In genomic region chr17:13031718-13032350, GRCh38 we compare ENCODE assay signal across 8 cellular contexts. TPM values are rescaled to one million over a fixed set of nuclear protein-coding genes. Genes with fewer than 3 reads are reported as not detected.
DNase-seq lines count a peak whose midpoint lies in the region; ATAC-seq and TF ChIP-seq lines count a peak whose summit lies in the region.

No MANE protein-coding gene starts in this region.

- POLR2A ChIA-PET in CD8-positive, alpha-beta memory T cell (lab: Charles Lee) = no interaction called here
- POLR2A ChIA-PET in T-cell (lab: Charles Lee) = interaction anchor here in 1 of 2 donors (0.6 kb wide), 1 partner anchor 1910 kb away, joined by 4 read pairs; no protein-coding TSS in a partner anchor

- H3K9me3 Mint-ChIP-seq in CD8-positive, alpha-beta memory T cell = peaks cover 5 to 17% (median 8%) of the 10 kb centered on the region in 5 donors
- peaks cover 5 to 17% (median 9%) of the 10 kb centered on the region in 3 donors for H3K9me3 Mint-ChIP-seq in T-cell
- peaks cover 0 to 13% (median 12%) of the 10 kb centered on the region in 5 experiments for H3K9me3 Mint-ChIP-seq in brain

- H3K4me1 ChIP-seq in CD8-positive, alpha-beta memory T cell (ENCODE audit: insufficient read depth, low read length) = peaks cover 11% of the 10 kb centered on the region

- H3K9me3 ChIP-seq in CD8-positive, alpha-beta memory T cell (ENCODE audit: low read length) = no peaks in the 10 kb centered on the region

- no peak overlapping the region for H3K27ac ChIP-seq in CD8-positive, alpha-beta memory T cell (ENCODE audit: low read depth, low read length)

- H3K4me1 Mint-ChIP-seq in CD8-positive, alpha-beta memory T cell = peaks cover 6 to 9% (median 8%) of the 10 kb centered on the region in 3 donors
- H3K4me1 Mint-ChIP-seq in T-cell = peaks cover 8 to 16% (median 14%) of the 10 kb centered on the region in 3 donors
- peaks cover 7% of the 10 kb centered on the region for H3K4me1 Mint-ChIP-seq in brain

- no peak overlapping the region for H3K4me3 ChIP-seq in CD8-positive, alpha-beta memory T cell (ENCODE audit: low read length)

- ATAC-seq in HG03571 (IDR thresholded peaks at IDR 0.05; ENCODE audit: unreplicated experiment) (peak; percentile 73), T-cell (replicated peaks in 1 of 4) (peak; percentile 60 to 75 (median 62)), left lobe of liver (peak; percentile 94), HG03039 (IDR thresholded peaks at IDR 0.05; ENCODE audit: unreplicated experiment) (no peak)

- peaks cover 4 to 24% of the 10 kb centered on the region in 2 donors for H3K27me3 Mint-ChIP-seq in CD8-positive, alpha-beta memory T cell
- peaks cover 7 to 8% of the 10 kb centered on the region in 2 donors for H3K27me3 Mint-ChIP-seq in T-cell
- peaks cover 5% of the 10 kb centered on the region for H3K27me3 Mint-ChIP-seq in brain

- peak; percentile 18 to 52 (median 36) for DNase-seq in CD8-positive, alpha-beta memory T cell
- DNase-seq in GM19240 (ENCODE audit: insufficient read length, low spot score) (peak; percentile 55), T-cell (peak in 30 of 34 experiments; percentile 5 to 49 (median 34)), left lobe of liver (ENCODE audit: low spot score) (peak; percentile 59)
- peak; percentile 33 for DNase-seq in stimulated activated CD8-positive, alpha-beta memory T cell treated with anti-CD3 and anti-CD28 coated beads, Interleukin-4, amount 100 ng/mL, for 24 hours (ENCODE audit: low read depth)

- peak overlapping the region in 2 of 8 donors; percentile 55 to 64 for H3K27ac Mint-ChIP-seq in CD8-positive, alpha-beta memory T cell
- peak overlapping the region; percentile 44 to 70 for H3K27ac Mint-ChIP-seq in T-cell
- no peak overlapping the region for H3K27ac Mint-ChIP-seq in brain

- H3K36me3 Mint-ChIP-seq in CD8-positive, alpha-beta memory T cell = peaks cover 0 to 17% (median 5%) of the 10 kb centered on the region in 3 donors
- no peaks in the 10 kb centered on the region for H3K36me3 Mint-ChIP-seq in T-cell
- no peaks in the 10 kb centered on the region for H3K36me3 Mint-ChIP-seq in brain

- H3K4me3 Mint-ChIP-seq in CD8-positive, alpha-beta memory T cell = peak overlapping the region in 2 of 7 donors; percentile 9 to 78
- no peak overlapping the region for H3K4me3 Mint-ChIP-seq in T-cell
- H3K4me3 Mint-ChIP-seq in brain = no peak overlapping the region

- H3K27me3 ChIP-seq in CD8-positive, alpha-beta memory T cell (ENCODE audit: insufficient read depth, low read length, poor library complexity, severe bottlenecking) = no peaks in the 10 kb centered on the region

- CTCF ChIA-PET in CD8-positive, alpha-beta memory T cell (lab: Charles Lee) = interaction anchor here (0.7 to 6.3 kb wide), 11 partner anchors 8 to 1894 kb away, joined by 3 to 103 read pairs (median 5); partner anchors contain the start of gene ELAC2
- CTCF ChIA-PET in T-cell (lab: Charles Lee) = interaction anchor here (0.6 to 4.2 kb wide), 10 partner anchors 9 to 1895 kb away, joined by 3 to 93 read pairs (median 6); partner anchors contain the start of gene ELAC2 (in 2 of the 2)

- peak; percentile 65 to 78 for TF ChIP-seq CTCF in brain (conservative IDR thresholded peaks at IDR 0.05)

- no peaks in the 10 kb centered on the region for H3K36me3 ChIP-seq in CD8-positive, alpha-beta memory T cell (ENCODE audit: insufficient read depth, low read length)

RNA-seq across cellular contexts. Expression of gene ELAC2, which starts 14.0 kb away (rescaled TPM):
- 10 to 100 TPM; 84.5 to 86.3 TPM for total RNA-seq in CD8-positive, alpha-beta memory T cell
- polyA plus RNA-seq in CD8-positive, alpha-beta memory T cell = 54.2 TPM
- total RNA-seq in T-cell = 10 to 100 TPM; 62.5 to 71.6 (median 66.4) TPM
- polyA plus RNA-seq in brain (ENCODE audit: insufficient read depth, low read depth, low replicate concordance) = 59.0 TPM
- total RNA-seq in left lobe of liver = 30.6 TPM

Comparison
In these comparisons a context has a peak if more than half of its experiments do, and no peak if none do; other contexts are left out.
1. H3K27ac Mint-ChIP-seq: peak in T-cell (2 of 2); none in brain (0 of 5).
2. Peak in every context shown above with its lines, with median percentiles within 50 percentile points of each other: DNase-seq.